8 cellular contexts compared by ENCODE assay signal in genomic region chr19:19865750-19866598, GRCh38. TPM values are rescaled to one million over a fixed set of nuclear protein-coding genes. Genes with fewer than 3 reads are reported as not detected.
A peak's percentile ranks its signal among the peaks of the same experiment; 100 is the strongest.
DNase-seq lines count a peak whose midpoint lies in the region; ATAC-seq and TF ChIP-seq lines count a peak whose summit lies in the region.

Gene ZNF253, plus strand, starts transcription at chr19:19865882. Its CDS starts 115 bp downstream, at chr19:19865997.

- H3K4me3 ChIP-seq in HL-60 (replicated peaks; ENCODE audit: insufficient read depth, low read length) = peak within 1 kb of the TSS; percentile 69

- peak within 1 kb of the TSS; percentile 88 for H3K27ac ChIP-seq in CD4-positive, alpha-beta T cell (ENCODE audit: low read depth, low read length)
- H3K27ac ChIP-seq in HL-60 (replicated peaks) = peak within 1 kb of the TSS; percentile 95

- peaks cover 26% of the 10 kb centered on the region for H3K36me3 Mint-ChIP-seq in CD4-positive, alpha-beta T cell (ENCODE audit: low read depth)
- H3K36me3 Mint-ChIP-seq in effector memory CD8-positive, alpha-beta T cell (ENCODE audit: insufficient read depth) = peaks cover 20% of the 10 kb centered on the region

- POLR2A ChIA-PET in CD4-positive, alpha-beta T cell (lab: Charles Lee) = interaction anchor here (0.6 to 5.1 kb wide), 48 partner anchors 9 to 1986 kb away, joined by 3 to 160 read pairs (median 4); partner anchors contain the start of genes GMIP, LPAR2, NDUFA13 and TSSK6
- POLR2A ChIA-PET in activated CD8-positive, alpha-beta memory T cell treated with anti-CD3 and anti-CD28 coated beads for 36 hours (lab: Charles Lee) = interaction anchor here (0.6 to 2.8 kb wide), 11 partner anchors 11 to 831 kb away, joined by 3 to 25 read pairs (median 4); partner anchors contain the start of genes ZNF101, ZNF14, ZNF506 and ZNF682

- ATAC-seq in CD4-positive, alpha-beta T cell (ENCODE audit: poor library complexity) = peak; percentile 90
- ATAC-seq in GM19452 (IDR thresholded peaks at IDR 0.05; ENCODE audit: unreplicated experiment) = peak; percentile 91
- peak; percentile 93 for ATAC-seq in effector memory CD8-positive, alpha-beta T cell (replicated peaks)

- peaks cover 41% of the 10 kb centered on the region for H3K4me1 Mint-ChIP-seq in CD4-positive, alpha-beta T cell (ENCODE audit: low read depth)
- H3K4me1 Mint-ChIP-seq in effector memory CD8-positive, alpha-beta T cell (ENCODE audit: low read depth in 2 of 2) = peaks cover 8 to 31% of the 10 kb centered on the region in 2 donors

- intact Hi-C loops in CD4-positive, alpha-beta T cell (cut with DNase I, micrococcal nuclease) = loop anchor here (1.0 to 5.0 kb wide), 9 partner anchors 34 to 204 kb away; partner anchors contain the start of genes ZNF506 (in 2 of the 2), ZNF93 (in 2 of the 2), ATP13A1 (in 1 of the 2) and ZNF101 (in 1 of the 2)

- no peaks in the 10 kb centered on the region for H3K9me3 ChIP-seq in CD4-positive, alpha-beta T cell (ENCODE audit: control insufficient read depth, low read length)

- no peak for TF ChIP-seq CTCF in CD4-positive, alpha-beta T cell (IDR thresholded peaks at IDR 0.05)
- TF ChIP-seq CTCF in HL-60 (IDR thresholded peaks at IDR 0.05; ENCODE audit: insufficient read depth, low read length) = no peak

- CTCF ChIA-PET in CD4-positive, alpha-beta T cell (lab: Charles Lee) = no interaction called here
- CTCF ChIA-PET in activated CD8-positive, alpha-beta memory T cell treated with anti-CD3 and anti-CD28 coated beads for 36 hours (lab: Charles Lee) = interaction anchor here (0.9 to 1.2 kb wide), 3 partner anchors 45 to 84 kb away, joined by 3 to 4 read pairs (median 4); partner anchors contain the start of gene ZNF506

- no peaks in the 10 kb centered on the region for H3K9me3 Mint-ChIP-seq in CD4-positive, alpha-beta T cell
- H3K9me3 Mint-ChIP-seq in effector memory CD8-positive, alpha-beta T cell = no peaks in the 10 kb centered on the region

- H3K4me3 Mint-ChIP-seq in CD4-positive, alpha-beta T cell = peak within 1 kb of the TSS; percentile 97
- H3K4me3 Mint-ChIP-seq in effector memory CD8-positive, alpha-beta T cell = peak within 1 kb of the TSS; percentile 97 to 100

- no peaks in the 10 kb centered on the region for H3K27me3 Mint-ChIP-seq in CD4-positive, alpha-beta T cell
- no peaks in the 10 kb centered on the region for H3K27me3 Mint-ChIP-seq in effector memory CD8-positive, alpha-beta T cell

- peak within 1 kb of the TSS; percentile 97 for H3K27ac Mint-ChIP-seq in CD4-positive, alpha-beta T cell
- peak within 1 kb of the TSS; percentile 98 for H3K27ac Mint-ChIP-seq in effector memory CD8-positive, alpha-beta T cell

- no peaks in the 10 kb centered on the region for H3K27me3 ChIP-seq in CD4-positive, alpha-beta T cell (ENCODE audit: control insufficient read depth, insufficient read depth, low read length)
- H3K27me3 ChIP-seq in HL-60 (ENCODE audit: insufficient read depth, poor library complexity, severe bottlenecking) = no peaks in the 10 kb centered on the region

- peak; percentile 88 to 95 (median 93) for DNase-seq in CD4-positive, alpha-beta T cell
- DNase-seq in HL-60 (ENCODE audit: low read depth in 1 of 2, low spot score in 1 of 2) = peak; percentile 88 to 98
- peak; percentile 65 for DNase-seq in NK-92 (lab: John Stamatoyannopoulos, UW; ENCODE audit: unreplicated experiment)
- peak; percentile 91 to 95 (median 93) for DNase-seq in effector memory CD8-positive, alpha-beta T cell
- peak; percentile 99 for DNase-seq in medulla oblongata (ENCODE audit: extremely low spot score)
- DNase-seq in stimulated activated CD4-positive, alpha-beta T cell treated with anti-CD3 and anti-CD28 coated beads, TNF-alpha, amount 100 ng/mL, for 48 hours (ENCODE audit: low read depth in 3 of 3) = peak; percentile 91 to 95 (median 92)

RNA-seq across cellular contexts. Expression of gene ZNF253, which starts in this region (rescaled TPM):
- 1 to 10 TPM; 4.9 to 5.2 TPM for total RNA-seq in CD4-positive, alpha-beta T cell
- 10 to 100 TPM; 11.9 to 12.1 TPM for total RNA-seq in activated CD8-positive, alpha-beta memory T cell treated with anti-CD3 and anti-CD28 coated beads for 36 hours

Comparison
In these comparisons a context has a peak if more than half of its experiments do, and no peak if none do; other contexts are left out.
1. Peak in every context shown above with its lines: DNase-seq, ATAC-seq, H3K4me3 ChIP-seq and H3K27ac ChIP-seq.